In the genomic region with DNA sequence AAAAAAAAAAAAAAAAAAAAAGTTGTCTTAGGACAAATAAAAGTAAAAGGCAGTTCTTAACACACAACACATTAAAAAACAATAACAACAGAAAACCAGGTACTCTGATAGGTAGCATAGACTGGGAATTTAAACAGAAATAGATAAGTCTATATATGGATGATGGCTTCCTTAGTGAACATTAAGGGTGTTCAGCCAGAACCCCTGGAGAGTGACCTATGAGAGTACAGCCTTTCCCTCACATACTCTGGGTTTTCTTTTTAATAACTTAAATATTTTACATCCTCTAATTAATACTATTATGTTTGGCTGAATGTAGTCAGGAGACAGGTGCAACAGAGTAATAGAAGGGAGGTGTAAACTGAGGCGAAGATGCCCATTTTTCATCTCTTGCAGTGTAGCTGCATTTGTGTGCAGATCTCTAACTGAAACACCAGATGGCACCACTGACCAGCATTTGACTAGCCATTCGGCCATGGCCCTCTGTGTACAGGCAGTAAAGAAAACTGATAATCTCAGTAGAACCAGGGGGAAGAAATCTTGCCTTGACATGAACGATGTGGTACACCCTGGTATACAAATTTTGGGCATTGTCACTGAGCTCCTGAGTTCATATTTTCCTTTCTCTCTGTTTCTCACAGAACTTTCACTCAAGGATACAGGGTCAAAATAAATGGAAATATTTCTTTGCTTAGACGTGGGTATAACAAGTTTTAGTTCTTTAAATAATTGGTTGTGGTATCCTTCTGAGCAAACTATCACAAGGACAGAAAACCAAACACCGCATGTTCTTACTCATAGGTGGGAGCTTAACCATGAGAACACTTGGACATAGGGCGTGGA, we compare ENCODE assay signal across 9 cellular contexts. TPM values are rescaled to one million over a fixed set of nuclear protein-coding genes. Genes with fewer than 3 reads are reported as not detected.
DNase-seq lines count a peak whose midpoint lies in the region; ATAC-seq and TF ChIP-seq lines count a peak whose summit lies in the region.
"Had no signal": no experiment of that assay in that cellular context is flagged by ENCODE, and none has a peak within 500 bp of the region (broad histone marks: within the 10 kb centered on the region; RNA-seq: fewer than 3 reads in every experiment).

No MANE protein-coding gene starts in this region.

- no peaks in the 10 kb centered on the region for H3K9me3 Mint-ChIP-seq in CD4-positive, alpha-beta memory T cell

- DNase-seq in CD4-positive, alpha-beta memory T cell, result peak in 4 of 5 donors; percentile 22 to 45 (median 40)
- DNase-seq in OCI-LY7 (ENCODE audit: low spot score), result peak; percentile 41
- DNase-seq in ascending aorta (ENCODE audit: low spot score in 2 of 2), result no peak
- peak; percentile 50 for DNase-seq in left ventricle myocardium superior
- DNase-seq in renal cortical epithelial cell (ENCODE audit: low read depth), result peak; percentile 50

- TF ChIP-seq CTCF in OCI-LY7 (conservative IDR thresholded peaks at IDR 0.05; ENCODE audit: low read length), result peak; percentile 77
- peak; percentile 74 to 86 (median 77) for TF ChIP-seq CTCF in ascending aorta (IDR thresholded peaks at IDR 0.05)

- no peaks in the 10 kb centered on the region for H3K9me2 ChIP-seq in OCI-LY7 (ENCODE audit: insufficient read depth, low read length)

- POLR2A ChIA-PET in CD4-positive, alpha-beta memory T cell (lab: Charles Lee; ENCODE audit: partially characterized antibody), result interaction anchor here (1.0 to 1.2 kb wide), 2 partner anchors 26 to 61 kb away, joined by 3 to 4 read pairs; no protein-coding TSS in a partner anchor
- POLR2A ChIA-PET in OCI-LY7 (lab: Charles Lee), result interaction anchor here (0.7 kb wide), 1 partner anchor 118 kb away, joined by 5 read pairs; no protein-coding TSS in a partner anchor

- H2AFZ ChIP-seq in OCI-LY7 (ENCODE audit: low read length), result no peak overlapping the region

- H3K4me3 ChIP-seq in CD4-positive, alpha-beta memory T cell (ENCODE audit: low read length in 2 of 2), result no peak overlapping the region
- H3K4me3 ChIP-seq in OCI-LY7 (ENCODE audit: low read depth, low read length, poor library complexity, severe bottlenecking) (no peak overlapping the region), ascending aorta (no peak overlapping the region)
- H3K4me3 ChIP-seq: SK-N-MC had no signal

- no peaks in the 10 kb centered on the region for H3K27me3 Mint-ChIP-seq in CD4-positive, alpha-beta memory T cell

- no TSS peak for BruUV-seq in OCI-LY7 (replicated peaks; lab: Mats Ljungman, UMichigan)

- H3K4me3 Mint-ChIP-seq in CD4-positive, alpha-beta memory T cell, result no peak overlapping the region

- ATAC-seq in GM18861 (IDR thresholded peaks at IDR 0.05; ENCODE audit: unreplicated experiment) (peak; percentile 53), HG03460 (IDR thresholded peaks at IDR 0.05; ENCODE audit: unreplicated experiment) (peak; percentile 54), left ventricle myocardium superior (peak; percentile 92), GM19467 (IDR thresholded peaks at IDR 0.05; ENCODE audit: unreplicated experiment) (no peak)

- peaks cover 7% of the 10 kb centered on the region for H3K4me1 ChIP-seq in CD4-positive, alpha-beta memory T cell (ENCODE audit: insufficient read depth, low read length)
- H3K4me1 ChIP-seq in OCI-LY7 (ENCODE audit: insufficient read depth, low read length, poor library complexity, severe bottlenecking), result peaks cover 11% of the 10 kb centered on the region
- no peaks in the 10 kb centered on the region for H3K4me1 ChIP-seq in ascending aorta

- CTCF ChIA-PET in CD4-positive, alpha-beta memory T cell (lab: Charles Lee; ENCODE audit: partially characterized antibody), result interaction anchor here (0.6 to 10.1 kb wide), 21 partner anchors 10 to 839 kb away, joined by 3 to 111 read pairs (median 3); a partner anchor contains a TSS
- CTCF ChIA-PET in OCI-LY7 (lab: Charles Lee; ENCODE audit: unreplicated experiment), result interaction anchor here (0.6 kb wide), 1 partner anchor 25 kb away, joined by 4 read pairs; no protein-coding TSS in a partner anchor

- H3K4me1 Mint-ChIP-seq in CD4-positive, alpha-beta memory T cell, result peaks cover 8 to 23% (median 17%) of the 10 kb centered on the region in 4 donors

- H3K27me3 ChIP-seq in CD4-positive, alpha-beta memory T cell (ENCODE audit: insufficient read depth, low read length), result no peaks in the 10 kb centered on the region
- H3K27me3 ChIP-seq in ascending aorta, result no peaks in the 10 kb centered on the region

- no peaks in the 10 kb centered on the region for H4K20me1 ChIP-seq in OCI-LY7 (ENCODE audit: insufficient read depth, low read length)

- no peak overlapping the region for H3K4me2 ChIP-seq in OCI-LY7 (ENCODE audit: low read length)

- intact Hi-C loops in CD4-positive, alpha-beta memory T cell (cut with micrococcal nuclease), result loop anchor here (1.0 to 10.0 kb wide), 4 partner anchors 61 to 827 kb away; a partner anchor contains a TSS
- intact Hi-C loops in OCI-LY7 (cut with micrococcal nuclease; ENCODE audit: unreplicated experiment) (loop anchor here (10.0 kb wide), 1 partner anchor 857 kb away; a partner anchor contains a TSS), ascending aorta (cut with DNase I) (loop anchor here (1.0 kb wide), 2 partner anchors 61 to 217 kb away; no protein-coding TSS in a partner anchor), left ventricle myocardium superior (cut with micrococcal nuclease) (loop anchor here (2.0 to 10.0 kb wide), 2 partner anchors 57 to 215 kb away; a partner anchor contains a TSS)

- no peaks in the 10 kb centered on the region for H3K36me3 ChIP-seq in CD4-positive, alpha-beta memory T cell (ENCODE audit: insufficient read depth, low read length)
- H3K36me3 ChIP-seq in OCI-LY7 (ENCODE audit: insufficient read depth, low read length), result peaks cover 93% of the 10 kb centered on the region
- H3K36me3 ChIP-seq in ascending aorta, result no peaks in the 10 kb centered on the region

- H3K79me2 ChIP-seq in OCI-LY7 (ENCODE audit: insufficient read depth, low read depth, low read length), result peaks cover 37% of the 10 kb centered on the region; the same call in 1 of the 2 replicates

- H3K27ac Mint-ChIP-seq in CD4-positive, alpha-beta memory T cell, result no peak overlapping the region

- H3K36me3 Mint-ChIP-seq in CD4-positive, alpha-beta memory T cell, result peaks cover 16 to 26% of the 10 kb centered on the region in 2 donors

- no peak overlapping the region for H3K27ac ChIP-seq in CD4-positive, alpha-beta memory T cell (ENCODE audit: low read depth, low read length)
- H3K27ac ChIP-seq in OCI-LY7 (ENCODE audit: low read depth, low read length, poor library complexity, severe bottlenecking) (no peak overlapping the region), ascending aorta (no peak overlapping the region)
- H3K27ac ChIP-seq: SK-N-MC had no signal

- no peaks in the 10 kb centered on the region for H3K9me3 ChIP-seq in CD4-positive, alpha-beta memory T cell (ENCODE audit: control insufficient read depth in 1 of 2, low read length in 2 of 2)
- H3K9me3 ChIP-seq in OCI-LY7 (ENCODE audit: low read length) (no peaks in the 10 kb centered on the region), ascending aorta (no peaks in the 10 kb centered on the region)

RNA-seq across cellular contexts. Expression of a gene that starts 7.6 kb away (rescaled TPM):
- 10 to 100 TPM; 26.4 to 29.5 TPM for total RNA-seq in CD4-positive, alpha-beta memory T cell
- 10 to 100 TPM in 1 of 2 donors, 1 to 10 TPM in 1; 5.7 to 14.1 TPM for polyA plus RNA-seq in CD4-positive, alpha-beta memory T cell
- total RNA-seq in OCI-LY7 (2014; rRNA removed; shearing (Covaris generic)), result 81.3 and 82.6 TPM in 2 replicates
- total RNA-seq in OCI-LY7 (2022) (133 and 136 TPM in 2 replicates), ascending aorta (4.4 TPM), left ventricle myocardium superior (6.7 TPM), renal cortical epithelial cell (17.9 and 30.7 TPM in 2 replicates)

RNA-seq across cellular contexts. Expression of a gene that starts 53.8 kb away (rescaled TPM):
- total RNA-seq in CD4-positive, alpha-beta memory T cell, result under 1 TPM; 0.20 to 0.25 TPM
- under 1 TPM in 1 of 2 donors, not detected in 1; 0.11 TPM for polyA plus RNA-seq in CD4-positive, alpha-beta memory T cell
- not detected in 2 replicates for total RNA-seq in OCI-LY7 (2014; rRNA removed; shearing (Covaris generic))
- total RNA-seq in OCI-LY7 (2022) (not detected in 2 replicates), ascending aorta (1.9 TPM), left ventricle myocardium superior (15.3 TPM), renal cortical epithelial cell (1.2 and 7.1 TPM in 2 replicates)

Comparison
In these comparisons a context has a peak if more than half of its experiments do, and no peak if none do; other contexts are left out.
1. DNase-seq: peak in CD4-positive, alpha-beta memory T cell (4 of 5), OCI-LY7 (single experiment), left ventricle myocardium superior (single experiment) and renal cortical epithelial cell (single experiment); none in ascending aorta (0 of 2).